In the genomic region with DNA sequence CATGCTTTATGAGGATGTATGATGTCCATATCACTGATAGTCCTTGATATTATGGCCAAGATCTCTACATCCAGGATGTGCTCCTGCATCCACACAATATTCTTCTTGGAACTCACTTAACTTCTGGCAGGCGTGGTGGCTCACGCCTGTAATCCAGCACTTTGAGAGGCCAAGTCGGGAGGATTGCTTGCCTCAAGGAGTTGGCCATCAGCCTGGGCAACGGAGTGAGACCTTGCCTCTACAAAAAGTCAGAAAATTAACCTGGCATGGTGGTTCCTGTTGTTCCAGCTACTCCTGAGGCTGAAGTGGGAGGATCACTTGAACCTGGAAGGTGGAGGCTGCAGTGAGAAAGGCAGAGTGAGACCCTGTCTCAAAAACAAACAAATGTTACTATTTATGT, we compare ENCODE assay signal across 10 cellular contexts. TPM values are rescaled to one million over a fixed set of nuclear protein-coding genes. Genes with fewer than 3 reads are reported as not detected.
A peak's percentile ranks its signal among the peaks of the same experiment; 100 is the strongest.
DNase-seq lines count a peak whose midpoint lies in the region; ATAC-seq, FAIRE-seq and TF ChIP-seq lines count a peak whose summit lies in the region.
"Had no signal": no experiment of that assay in that cellular context is flagged by ENCODE, and none has a peak within 500 bp of the region (broad histone marks: within the 10 kb centered on the region; RNA-seq: fewer than 3 reads in every experiment).

No MANE protein-coding gene starts in this region.

- H3K79me1 ChIP-seq in IMR-90 (ENCODE audit: low read depth in 1 of 2, low read length in 2 of 2) = peaks cover 22 to 56% of the 10 kb centered on the region in 2 experiments

- H3F3A ChIP-seq in neural cell (ENCODE audit: insufficient read depth, low read length, poor library complexity, severe bottlenecking) = peaks cover 4% of the 10 kb centered on the region

- peak overlapping the region in 2 of 7 donors; percentile 12 to 24 for H3K27ac Mint-ChIP-seq in CD14-positive monocyte

- no peak for TF ChIP-seq POLR2A in IMR-90 (IDR thresholded peaks at IDR 0.05; ENCODE audit: low read depth, low read length)
- no peak for TF ChIP-seq POLR2A in GM12878 (IDR thresholded peaks at IDR 0.05; ENCODE audit: low read depth, low read length)

- H3K4me3 ChIP-seq in DND-41 (ENCODE audit: low read depth in 1 of 2, low read length in 2 of 2) = peak overlapping the region in 1 of 2 experiments; percentile 76; a peak in 2 of 4 replicates
- H3K4me3 ChIP-seq in IMR-90 (ENCODE audit: insufficient read depth, low read depth, low read length) = no peak overlapping the region
- H3K4me3 ChIP-seq in GM12878 = peak overlapping the region; percentile 90
- peak overlapping the region; percentile 76 for H3K4me3 ChIP-seq in neural cell (ENCODE audit: low read length)

- BruUV-seq in IMR-90 (replicated peaks; lab: Mats Ljungman, UMichigan) (no TSS peak), GM12878 (replicated peaks; lab: Mats Ljungman, UMichigan) (no TSS peak)

- no peak overlapping the region for H2AK5ac ChIP-seq in IMR-90 (ENCODE audit: low read depth, low read length)

- POLR2A ChIA-PET in IMR-90 (lab: Charles Lee; ENCODE audit: unreplicated experiment) = no interaction called here
- POLR2A ChIA-PET in GM12878 (lab: Charles Lee) = interaction anchor here (1.0 kb wide), 1 partner anchor 15 kb away, joined by 3 read pairs; no protein-coding TSS in a partner anchor

- TF ChIP-seq EP300 in GM12878 (IDR thresholded peaks at IDR 0.05; ENCODE audit: borderline replicate concordance in 1 of 2, control insufficient read depth in 1 of 2, low read depth in 2 of 2, low read length in 2 of 2) (no peak), neural cell (conservative IDR thresholded peaks at IDR 0.05; ENCODE audit: poor library complexity, severe bottlenecking) (no peak)

- H3K9me3 ChIP-seq in DND-41 (ENCODE audit: insufficient read depth, low read length, severe bottlenecking) = peaks cover 5% of the 10 kb centered on the region
- H3K9me3 ChIP-seq in IMR-90 (ENCODE audit: control insufficient read depth, insufficient read depth, low read length) = no peaks in the 10 kb centered on the region
- H3K9me3 ChIP-seq in GM12878 (replicated peaks; ENCODE audit: control insufficient read depth, insufficient read depth, low read length) = no peaks in the 10 kb centered on the region; the same call in 2 of the 3 replicates
- no peaks in the 10 kb centered on the region for H3K9me3 ChIP-seq in neural cell (ENCODE audit: low read length)
- H3K9me3 ChIP-seq: gastroesophageal sphincter had no signal

- H3K36me3 Mint-ChIP-seq in CD14-positive monocyte = peaks cover 6 to 16% of the 10 kb centered on the region in 2 donors

- H2BK5ac ChIP-seq in IMR-90 (ENCODE audit: low read depth, low read length, poor library complexity, severe bottlenecking) = no peak overlapping the region

- H4K8ac ChIP-seq in IMR-90 (ENCODE audit: low read depth in 2 of 2, low read length in 2 of 2) = no peak overlapping the region

- H4K20me1 ChIP-seq in DND-41 (ENCODE audit: insufficient read depth, low read length) = peaks cover 21% of the 10 kb centered on the region
- H4K20me1 ChIP-seq in IMR-90 (ENCODE audit: insufficient read depth, low read length) = peaks cover 25% of the 10 kb centered on the region
- H4K20me1 ChIP-seq in GM12878 (ENCODE audit: control insufficient read depth, insufficient read depth) = peaks cover 13% of the 10 kb centered on the region
- H4K20me1 ChIP-seq in neural cell (ENCODE audit: insufficient read depth) = peaks cover 19% of the 10 kb centered on the region

- no peaks in the 10 kb centered on the region for H3K27me3 ChIP-seq in DND-41 (ENCODE audit: insufficient read depth, low read length, poor library complexity)
- H3K27me3 ChIP-seq in IMR-90 (ENCODE audit: control insufficient read depth, insufficient read depth, low read length) = no peaks in the 10 kb centered on the region
- H3K27me3 ChIP-seq in GM12878 (replicated peaks in 1 of 2; ENCODE audit: control insufficient read depth in 2 of 2, insufficient read depth in 2 of 2, low read length in 1 of 2) = no peaks in the 10 kb centered on the region
- H3K27me3 ChIP-seq in neural cell (ENCODE audit: insufficient read depth, low read depth, low read length) = no peaks in the 10 kb centered on the region
- H3K27me3 ChIP-seq: gastroesophageal sphincter had no signal

- H4K91ac ChIP-seq in IMR-90 (ENCODE audit: insufficient read depth, low read depth, low read length) = no peak overlapping the region

- no peak overlapping the region for H2AK9ac ChIP-seq in IMR-90 (replicated peaks; ENCODE audit: low read depth, low read length, poor library complexity)

- intact Hi-C loops in IMR-90 (cut with micrococcal nuclease) (no loop called here), GM12878 (cut with micrococcal nuclease; ENCODE audit: unreplicated experiment) (loop anchor here (10.0 kb wide), 1 partner anchor 659 kb away; the partner anchor contains the start of gene COPS4), CD14-positive monocyte (cut with micrococcal nuclease) (loop anchor here (10.0 kb wide), 2 partner anchors 519 to 971 kb away; partner anchors contain the start of gene SEC31A (in 1 of the 2))

- FAIRE-seq in GM12878 (lab: Jason Lieb, UNC) = no peak

- H3K9me1 ChIP-seq in IMR-90 (ENCODE audit: insufficient read depth, low read length) = peaks cover 6% of the 10 kb centered on the region; the same call in 1 of the 2 replicates

- peak overlapping the region; percentile 95; the same call in 1 of the 2 replicates for H3K9ac ChIP-seq in DND-41 (ENCODE audit: low read depth, low read length)
- no peak overlapping the region for H3K9ac ChIP-seq in IMR-90 (ENCODE audit: low read depth, low read length)
- H3K9ac ChIP-seq in GM12878 (ENCODE audit: control insufficient read depth, insufficient read depth, low read length) = no peak overlapping the region
- no peak overlapping the region for H3K9ac ChIP-seq in neural cell (ENCODE audit: low read length)

- H3K79me2 ChIP-seq in DND-41 (ENCODE audit: insufficient read depth, low read length) (peaks cover 61% of the 10 kb centered on the region), GM12878 (ENCODE audit: control insufficient read depth, insufficient read depth, low read length) (peaks cover 55% of the 10 kb centered on the region), neural cell (replicated peaks; ENCODE audit: insufficient read depth, low read length) (peaks cover 55% of the 10 kb centered on the region)

- H3K4ac ChIP-seq in IMR-90 (ENCODE audit: low read depth, low read length) = no peak overlapping the region

- dilution Hi-C loops in IMR-90 (cut with HindIII; ENCODE audit: low sequenced_read_pairs, unreplicated experiment) = no loop called here

- RAD21 ChIA-PET in GM12878 (lab: Charles Lee; ENCODE audit: unreplicated experiment) = interaction anchor here (2.1 kb wide), 1 partner anchor 53 kb away, joined by 5 read pairs; no protein-coding TSS in a partner anchor

- no peak overlapping the region for H2BK15ac ChIP-seq in IMR-90 (ENCODE audit: low read depth, low read length)

- H3K4me2 ChIP-seq in DND-41 (ENCODE audit: insufficient read depth, low read length) = peak overlapping the region; percentile 61
- H3K4me2 ChIP-seq in IMR-90 (ENCODE audit: low read depth, low read length) = 0 out of 2 replicates have a peak overlapping the region, but pooled peaks have one; percentile 4
- peak overlapping the region; percentile 90 for H3K4me2 ChIP-seq in GM12878 (ENCODE audit: control insufficient read depth, insufficient read depth)
- peak overlapping the region; percentile 67 for H3K4me2 ChIP-seq in neural cell (ENCODE audit: low read length)

- ATAC-seq in DND-41 (ENCODE audit: insufficient read depth, low read depth) = no peak
- no peak for ATAC-seq in IMR-90 (ENCODE audit: low read depth)
- ATAC-seq in GM12878 = no peak
- ATAC-seq: gastroesophageal sphincter, Right ventricle myocardium inferior had no signal

- peaks cover 4 to 10% (median 7%) of the 10 kb centered on the region in 7 donors for H3K9me3 Mint-ChIP-seq in CD14-positive monocyte

- no peak for DNase-seq in DND-41
- no peak for DNase-seq in IMR-90
- DNase-seq in GM12878 (ENCODE audit: low read depth, low spot score) = no peak
- no peak for DNase-seq in CD14-positive monocyte (ENCODE audit: low spot score)
- no peak for DNase-seq in NCI-H2196 (lab: John Stamatoyannopoulos, UW; ENCODE audit: unreplicated experiment)
- no peak for DNase-seq in COR-L47 (lab: John Stamatoyannopoulos, UW)
- DNase-seq: caudate nucleus had no signal

- SMC1A ChIA-PET in GM12878 (lab: Charles Lee; ENCODE audit: uncharacterized antibody, unreplicated experiment) = interaction anchor here (1.0 to 1.7 kb wide), 3 partner anchors 21 to 52 kb away, joined by 3 to 4 read pairs (median 3); no protein-coding TSS in a partner anchor

- no peak overlapping the region for H3K27ac ChIP-seq in DND-41 (ENCODE audit: low read length)
- no peak overlapping the region for H3K27ac ChIP-seq in IMR-90 (ENCODE audit: insufficient read depth, low read length)
- H3K27ac ChIP-seq in GM12878 (ENCODE audit: control insufficient read depth, insufficient read depth) = no peak overlapping the region
- no peak overlapping the region for H3K27ac ChIP-seq in neural cell (ENCODE audit: low read length)

- peaks cover 32% of the 10 kb centered on the region for H3K4me1 Mint-ChIP-seq in CD14-positive monocyte

- peaks cover 0 to 1% (median 0%) of the 10 kb centered on the region in 3 donors for H3K27me3 Mint-ChIP-seq in CD14-positive monocyte (ENCODE audit: low read depth in 3 of 3)

- H4K5ac ChIP-seq in IMR-90 (ENCODE audit: low read depth, low read length) = no peak overlapping the region

- H3K4me1 ChIP-seq in DND-41 (ENCODE audit: insufficient read depth, low read length) = peaks cover 18% of the 10 kb centered on the region
- H3K4me1 ChIP-seq in IMR-90 (ENCODE audit: control insufficient read depth, insufficient read depth, low read length) = no peaks in the 10 kb centered on the region
- H3K4me1 ChIP-seq in GM12878 (ENCODE audit: control insufficient read depth, insufficient read depth, low read length) = peaks cover 6% of the 10 kb centered on the region

- in situ Hi-C loops in IMR-90 (cut with MboI; ENCODE audit: low sequenced_read_pairs) (no loop called here), GM12878 (cut with MboI) (loop anchor here (10.0 kb wide), 1 partner anchor 49 kb away; no protein-coding TSS in a partner anchor)

- H2BK20ac ChIP-seq in IMR-90 (ENCODE audit: low read depth, low read length) = no peak overlapping the region

- H2BK120ac ChIP-seq in IMR-90 (ENCODE audit: low read depth, low read length) = no peak overlapping the region

- no peak for TF ChIP-seq RAD21 in IMR-90 (IDR thresholded peaks at IDR 0.05; ENCODE audit: low read length)
- no peak for TF ChIP-seq RAD21 in GM12878 (IDR thresholded peaks at IDR 0.05; ENCODE audit: insufficient read depth, low read depth, low read length)
- TF ChIP-seq RAD21 in neural cell (conservative IDR thresholded peaks at IDR 0.05) = no peak

- no peak overlapping the region for H3K56ac ChIP-seq in IMR-90 (ENCODE audit: extremely low read depth, insufficient read depth, low read length)

- CTCF ChIA-PET in IMR-90 (lab: Yijun Ruan, JAX) = no interaction called here
- CTCF ChIA-PET in GM12878 (lab: Yijun Ruan, JAX) = interaction anchor here (1.0 to 1.1 kb wide), 2 partner anchors 14 to 16 kb away, joined by 3 to 4 read pairs; no protein-coding TSS in a partner anchor

- WGBS in IMR-90 (ENCODE audit: extremely low coverage in 2 of 2, insufficient read length in 1 of 2), 2 experiments = 92% methylated on average over 2 of the region's 4 CpGs; no CpG with 5 or more reads in 1 of the 2 experiments
- WGBS in GM12878 (ENCODE audit: insufficient coverage, insufficient replicate concordance, low lambda C conversion rate, missing lambda C conversion rate) = 89% methylated on average over 4 of the region's 4 CpGs

- no peak overlapping the region for H3K14ac ChIP-seq in IMR-90 (replicated peaks; ENCODE audit: low read depth, low read length)

- no peaks in the 10 kb centered on the region for H3K9me2 ChIP-seq in neural cell (ENCODE audit: insufficient read depth, low read length)

- no peak overlapping the region for H3K4me3 Mint-ChIP-seq in CD14-positive monocyte

- no peak for TF ChIP-seq CTCF in DND-41 (IDR thresholded peaks at IDR 0.05; ENCODE audit: borderline replicate concordance, extremely low read depth, low read length, poor library complexity, severe bottlenecking)
- no peak for TF ChIP-seq CTCF in IMR-90 (conservative IDR thresholded peaks at IDR 0.05; ENCODE audit: low read depth, low read length)
- TF ChIP-seq CTCF in GM12878 (IDR thresholded peaks at IDR 0.05 in 2 of 3, conservative IDR thresholded peaks at IDR 0.05 in 1 of 3; ENCODE audit: control insufficient read depth in 2 of 3, extremely low read depth in 1 of 3, insufficient read depth in 1 of 3, low read depth in 3 of 3, low read length in 3 of 3) = no peak
- TF ChIP-seq CTCF in neural cell (IDR thresholded peaks at IDR 0.05; ENCODE audit: poor library complexity, severe bottlenecking) = no peak
- TF ChIP-seq CTCF in CD14-positive monocyte (IDR thresholded peaks at IDR 0.05) = no peak

- H3K23ac ChIP-seq in IMR-90 (ENCODE audit: low read depth, low read length) = peak overlapping the region; percentile 69; the same call in 1 of the 2 replicates

- no peak overlapping the region for H3K18ac ChIP-seq in IMR-90 (ENCODE audit: low read depth, low read length)

- H3K36me3 ChIP-seq in DND-41 (ENCODE audit: insufficient read depth, low read length) = peaks cover 25% of the 10 kb centered on the region
- H3K36me3 ChIP-seq in IMR-90 (ENCODE audit: control insufficient read depth, insufficient read depth, low read length) = peaks cover 4% of the 10 kb centered on the region
- no peaks in the 10 kb centered on the region; a peak in 1 of 4 replicates for H3K36me3 ChIP-seq in GM12878 (ENCODE audit: control insufficient read depth in 2 of 2, insufficient read depth in 2 of 2, low read length in 1 of 2)
- H3K36me3 ChIP-seq in neural cell (ENCODE audit: insufficient read depth, low read length) = no peaks in the 10 kb centered on the region

- no peak overlapping the region for H2AFZ ChIP-seq in DND-41 (ENCODE audit: low read depth, low read length)
- H2AFZ ChIP-seq in IMR-90 (replicated peaks; ENCODE audit: low read length, poor library complexity) = no peak overlapping the region
- no peak overlapping the region for H2AFZ ChIP-seq in GM12878 (ENCODE audit: control insufficient read depth, low read depth, low read length)
- no peak overlapping the region for H2AFZ ChIP-seq in neural cell (ENCODE audit: low read depth, low read length)

RNA-seq across cellular contexts. Expression of gene HNRNPD, which starts 2.3 kb away (rescaled TPM):
- total RNA-seq in IMR-90 (2012; rRNA removed) (9.7 and 26.1 TPM in 2 replicates), GM12878 (2014; rRNA removed) (76.6 and 85.1 TPM in 2 replicates), GM12878 (2014; rRNA removed; fragmentation: Illumina TruSeq; extraction: Trizol) (94.6 and 107 TPM in 2 replicates), GM12878 (2021) (310 and 343 TPM in 2 replicates)
- polyA plus RNA-seq in IMR-90 (2012; rRNA removed) (118 and 142 TPM in 2 replicates), GM12878 (2011; rRNA removed) (147 and 165 TPM in 2 replicates), GM12878 (2014; fragmentation: Illumina TruSeq; extraction: Trizol) (882 and 1,219 TPM in 2 replicates), GM12878 (2014; fragmentation: Nextera tagmentation; extraction: Ambion mirVana) (100 to 1,000 TPM; 183 to 313 TPM), GM12878 (2014; rRNA removed) (218 and 247 TPM in 2 replicates), GM12878 (2016; fragmentation: Nextera tagmentation; extraction: Ambion mirVana) (100 to 1,000 TPM; 390 to 455 TPM), neural cell (119 and 144 TPM in 2 replicates), CD14-positive monocyte (100 to 1,000 TPM in 1 of 2 donors, 10 to 100 TPM in 1; 97.6 to 149 TPM)
- 261 and 286 TPM in 2 replicates for polyA plus RNA-seq in IMR-90 (2012; cell fraction: cytosol; rRNA removed)
- polyA plus RNA-seq in IMR-90 (2012; cell fraction: nucleus; rRNA removed; ENCODE audit: low replicate concordance) = 487 and 553 TPM in 2 replicates
- 220 and 228 TPM in 2 replicates for total RNA-seq in GM12878 (2013; cell fraction: nucleolus; rRNA removed)
- 157 TPM for polyA plus RNA-seq in GM12878 (2011; ENCODE audit: low read depth)
- polyA plus RNA-seq in GM12878 (2011; cell fraction: cytosol; rRNA removed) = 57.8 and 65.7 TPM in 2 replicates
- 206 and 249 TPM in 2 replicates for polyA plus RNA-seq in GM12878 (2011; cell fraction: nucleus; rRNA removed)
- polyA plus RNA-seq in GM12878 (2012) = 297 and 336 TPM in 2 replicates
- 35.1 and 39.9 TPM in 2 replicates for polyA minus RNA-seq in GM12878 (2011; rRNA and poly(A)+ RNA removed)
- polyA minus RNA-seq in GM12878 (2011; cell fraction: cytosol; rRNA and poly(A)+ RNA removed) = 41.8 and 46.3 TPM in 2 replicates
- 48.7 and 119 TPM in 2 replicates for polyA minus RNA-seq in GM12878 (2011; cell fraction: nucleus; rRNA and poly(A)+ RNA removed)
- polyA minus RNA-seq in neural cell = 77.9 and 112 TPM in 2 replicates

RNA-seq across cellular contexts. Expression of gene HNRNPDL, which starts 54.2 kb away (rescaled TPM):
- total RNA-seq in IMR-90 (2012; rRNA removed) (52.9 and 203 TPM in 2 replicates), GM12878 (2014; rRNA removed) (227 and 277 TPM in 2 replicates), GM12878 (2014; rRNA removed; fragmentation: Illumina TruSeq; extraction: Trizol) (418 and 442 TPM in 2 replicates), GM12878 (2021) (314 and 323 TPM in 2 replicates)
- polyA plus RNA-seq in IMR-90 (2012; rRNA removed) (249 and 276 TPM in 2 replicates), GM12878 (2011; rRNA removed) (385 and 621 TPM in 2 replicates), GM12878 (2014; fragmentation: Illumina TruSeq; extraction: Trizol) (437 and 523 TPM in 2 replicates), GM12878 (2014; fragmentation: Nextera tagmentation; extraction: Ambion mirVana) (100 to 1,000 TPM; 281 to 367 TPM), GM12878 (2014; rRNA removed) (429 and 510 TPM in 2 replicates), GM12878 (2016; fragmentation: Nextera tagmentation; extraction: Ambion mirVana) (100 to 1,000 TPM; 217 to 233 TPM), neural cell (1,069 and 1,146 TPM in 2 replicates), CD14-positive monocyte (100 to 1,000 TPM in 1 of 2 donors, 10 to 100 TPM in 1; 89.8 to 112 TPM)
- 25.2 and 31.1 TPM in 2 replicates for polyA plus RNA-seq in IMR-90 (2012; cell fraction: cytosol; rRNA removed)
- polyA plus RNA-seq in IMR-90 (2012; cell fraction: nucleus; rRNA removed; ENCODE audit: low replicate concordance) = 95.7 and 500 TPM in 2 replicates
- total RNA-seq in GM12878 (2013; cell fraction: nucleolus; rRNA removed) = 349 and 350 TPM in 2 replicates
- 154 TPM for polyA plus RNA-seq in GM12878 (2011; ENCODE audit: low read depth)
- polyA plus RNA-seq in GM12878 (2011; cell fraction: cytosol; rRNA removed) = 121 and 127 TPM in 2 replicates
- 643 and 755 TPM in 2 replicates for polyA plus RNA-seq in GM12878 (2011; cell fraction: nucleus; rRNA removed)
- polyA plus RNA-seq in GM12878 (2012) = 233 and 319 TPM in 2 replicates
- 38.4 and 61.2 TPM in 2 replicates for polyA minus RNA-seq in GM12878 (2011; rRNA and poly(A)+ RNA removed)
- polyA minus RNA-seq in GM12878 (2011; cell fraction: cytosol; rRNA and poly(A)+ RNA removed) = 53.7 and 54.1 TPM in 2 replicates
- 78.7 and 116 TPM in 2 replicates for polyA minus RNA-seq in GM12878 (2011; cell fraction: nucleus; rRNA and poly(A)+ RNA removed)
- 304 and 356 TPM in 2 replicates for polyA minus RNA-seq in neural cell

RNA-seq across cellular contexts. Expression of gene ENOPH1, which starts 54.3 kb away (rescaled TPM):
- total RNA-seq in IMR-90 (2012; rRNA removed) (36.0 and 51.7 TPM in 2 replicates), GM12878 (2014; rRNA removed) (47.4 and 52.2 TPM in 2 replicates), GM12878 (2014; rRNA removed; fragmentation: Illumina TruSeq; extraction: Trizol) (51.1 and 54.5 TPM in 2 replicates), GM12878 (2021) (45.1 and 46.1 TPM in 2 replicates)
- polyA plus RNA-seq in IMR-90 (2012; rRNA removed) (12.3 and 18.0 TPM in 2 replicates), GM12878 (2011; rRNA removed) (24.4 and 32.2 TPM in 2 replicates), GM12878 (2014; fragmentation: Illumina TruSeq; extraction: Trizol) (61.2 and 78.4 TPM in 2 replicates), GM12878 (2014; fragmentation: Nextera tagmentation; extraction: Ambion mirVana) (10 to 100 TPM; 37.4 to 43.1 TPM), GM12878 (2014; rRNA removed) (41.3 and 44.1 TPM in 2 replicates), GM12878 (2016; fragmentation: Nextera tagmentation; extraction: Ambion mirVana) (10 to 100 TPM; 81.1 to 83.6 TPM), neural cell (149 and 159 TPM in 2 replicates), CD14-positive monocyte (10 to 100 TPM; 22.0 to 23.4 TPM)
- 3.7 and 4.8 TPM in 2 replicates for polyA plus RNA-seq in IMR-90 (2012; cell fraction: cytosol; rRNA removed)
- polyA plus RNA-seq in IMR-90 (2012; cell fraction: nucleus; rRNA removed; ENCODE audit: low replicate concordance) = 1.5 and 5.9 TPM in 2 replicates
- total RNA-seq in GM12878 (2013; cell fraction: nucleolus; rRNA removed) = 18.0 and 18.3 TPM in 2 replicates
- 21.6 TPM for polyA plus RNA-seq in GM12878 (2011; ENCODE audit: low read depth)
- polyA plus RNA-seq in GM12878 (2011; cell fraction: cytosol; rRNA removed) = 16.9 and 17.4 TPM in 2 replicates
- polyA plus RNA-seq in GM12878 (2011; cell fraction: nucleus; rRNA removed) = 8.8 and 11.6 TPM in 2 replicates
- 31.2 and 33.6 TPM in 2 replicates for polyA plus RNA-seq in GM12878 (2012)
- polyA minus RNA-seq in GM12878 (2011; rRNA and poly(A)+ RNA removed) = 12.2 and 18.4 TPM in 2 replicates
- polyA minus RNA-seq in GM12878 (2011; cell fraction: cytosol; rRNA and poly(A)+ RNA removed) = 5.7 and 8.4 TPM in 2 replicates
- 4.4 and 8.4 TPM in 2 replicates for polyA minus RNA-seq in GM12878 (2011; cell fraction: nucleus; rRNA and poly(A)+ RNA removed)
- polyA minus RNA-seq in neural cell = 82.0 and 89.1 TPM in 2 replicates

Comparison
In these comparisons a context has a peak if more than half of its experiments do, and no peak if none do; other contexts are left out.
1. H3K4me2 ChIP-seq: peak in every context shown above with its lines; median percentile 90 in GM12878; 67 in neural cell; 61 in DND-41; 4 in IMR-90.